ENCODE assay signal across 8 cellular contexts in genomic region chr6:32177788-32178546, GRCh38. TPM values are rescaled to one million over a fixed set of nuclear protein-coding genes. Genes with fewer than 3 reads are reported as not detected.
A peak's percentile ranks its signal among the peaks of the same experiment; 100 is the strongest.
DNase-seq lines count a peak whose midpoint lies in the region; ATAC-seq and TF ChIP-seq lines count a peak whose summit lies in the region.

TSS of gene RNF5 (plus strand) at chr6:32178405. CDS start at chr6:32178512, 107 bp downstream.

- H3K36me3 Mint-ChIP-seq in activated B cell treated with CpG ODN at 0.5 μM for 24 hours (ENCODE audit: low read depth) = peaks cover 48% of the 10 kb centered on the region
- peaks cover 4 to 10% (median 6%) of the 10 kb centered on the region in 3 donors for H3K36me3 Mint-ChIP-seq in immature natural killer cell

- no peak for TF ChIP-seq CTCF in AG04449 (IDR thresholded peaks at IDR 0.05; ENCODE audit: insufficient read depth, low read length, missing control alignments)
- TF ChIP-seq CTCF in activated B cell treated with CpG ODN at 0.5 μM for 24 hours (IDR thresholded peaks at IDR 0.05) = no peak
- TF ChIP-seq CTCF in spleen (IDR thresholded peaks at IDR 0.05 in 8 of 11, conservative IDR thresholded peaks at IDR 0.05 in 3 of 11) = no peak

- 0 to 1% (median 1%) methylated on average over 33 of the region's 33 CpGs for WGBS in spleen, 5 donors

- peaks cover 33 to 90% (median 63%) of the 10 kb centered on the region in 6 donors for H3K4me1 ChIP-seq in spleen

- H3K4me1 Mint-ChIP-seq in activated B cell treated with CpG ODN at 0.5 μM for 24 hours (peaks cover 54% of the 10 kb centered on the region), immature natural killer cell (peaks cover 66 to 67% of the 10 kb centered on the region in 2 donors)

- ATAC-seq in GM18907 (IDR thresholded peaks at IDR 0.05; ENCODE audit: unreplicated experiment) = peak; percentile 79
- ATAC-seq in HG03175 (IDR thresholded peaks at IDR 0.05; ENCODE audit: unreplicated experiment) = peak; percentile 81
- peak; percentile 82 for ATAC-seq in activated B cell treated with CpG ODN at 0.5 μM for 24 hours (ENCODE audit: low read depth)

- CTCF ChIA-PET in AG04449 (lab: Yijun Ruan, JAX) = interaction anchor here (1.3 to 2.1 kb wide), 3 partner anchors 15 to 60 kb away, joined by 4 to 6 read pairs (median 5); partner anchors contain the start of gene GPSM3
- CTCF ChIA-PET in activated B cell treated with CpG ODN at 0.5 μM for 24 hours (lab: Charles Lee) = interaction anchor here (1.4 kb wide), 1 partner anchor 59 kb away, joined by 4 read pairs; no protein-coding TSS in a partner anchor

- peak in 1 of 3 donors; percentile 38 for TF ChIP-seq POLR2A in spleen (IDR thresholded peaks at IDR 0.05)

- H3K27me3 Mint-ChIP-seq in activated B cell treated with CpG ODN at 0.5 μM for 24 hours = no peaks in the 10 kb centered on the region
- peaks cover 8 to 11% (median 9%) of the 10 kb centered on the region in 3 donors for H3K27me3 Mint-ChIP-seq in immature natural killer cell (ENCODE audit: low read depth in 3 of 3)

- H3K27ac Mint-ChIP-seq in activated B cell treated with CpG ODN at 0.5 μM for 24 hours = peak within 1 kb of the TSS; percentile 99
- H3K27ac Mint-ChIP-seq in immature natural killer cell = peak within 1 kb of the TSS; percentile 94 to 100 (median 98)

- peak within 1 kb of the TSS; percentile 97 for H3K4me3 ChIP-seq in AG04449 (ENCODE audit: low read depth, low read length)
- peak within 1 kb of the TSS; percentile 43 to 87 (median 62) for H3K4me3 ChIP-seq in spleen

- H3K9me3 Mint-ChIP-seq in activated B cell treated with CpG ODN at 0.5 μM for 24 hours = no peaks in the 10 kb centered on the region
- no peaks in the 10 kb centered on the region for H3K9me3 Mint-ChIP-seq in immature natural killer cell

- intact Hi-C loops in activated B cell treated with CpG ODN at 0.5 μM for 24 hours (cut with micrococcal nuclease) = loop anchor here (1.0 to 10.0 kb wide), 8 partner anchors 12 to 1561 kb away; partner anchors contain the start of genes C6orf47, CSNK2B, FKBPL and GPANK1
- intact Hi-C loops in spleen (cut with DNase I; ENCODE audit: low total_unique reads) = no loop called here

- DNase-seq in AG04449 (ENCODE audit: low read depth, low spot score) = peak; percentile 100
- peak; percentile 100 for DNase-seq in NCI-H226
- DNase-seq in activated B cell treated with CpG ODN at 0.5 μM for 24 hours = peak; percentile 63
- DNase-seq in caudate nucleus (lab: John Stamatoyannopoulos, UW) = peak; percentile 60 to 100 (median 97)
- peak; percentile 97 to 98 (median 98) for DNase-seq in immature natural killer cell
- peak; percentile 94 for DNase-seq in spleen

- H3K27me3 ChIP-seq in spleen (replicated peaks in 1 of 7) = no peaks in the 10 kb centered on the region

- peaks cover 0 to 36% (median 30%) of the 10 kb centered on the region in 6 donors for H3K36me3 ChIP-seq in spleen

- POLR2A ChIA-PET in AG04449 (lab: Yijun Ruan, JAX) (interaction anchor here (0.9 to 2.4 kb wide), 5 partner anchors 17 to 794 kb away, joined by 4 to 8 read pairs (median 7); partner anchors contain the start of genes ATF6B and FKBPL), activated B cell treated with CpG ODN at 0.5 μM for 24 hours (lab: Charles Lee) (interaction anchor here (0.6 to 5.0 kb wide), 9 partner anchors 13 to 1232 kb away, joined by 3 to 102 read pairs (median 8); partner anchors contain the start of genes ATF6B, FKBPL, GPSM3 and PBX2)

- peak within 1 kb of the TSS; percentile 96 for H3K4me3 Mint-ChIP-seq in activated B cell treated with CpG ODN at 0.5 μM for 24 hours
- peak within 1 kb of the TSS; percentile 85 to 99 (median 91) for H3K4me3 Mint-ChIP-seq in immature natural killer cell

- H3K27ac ChIP-seq in caudate nucleus (ENCODE audit: low read depth, low read length) (peak within 1 kb of the TSS; percentile 99), spleen (peak within 1 kb of the TSS; percentile 92 to 98 (median 95))

- H3K9me3 ChIP-seq in spleen = no peaks in the 10 kb centered on the region

RNA-seq across cellular contexts. Expression of gene RNF5, which starts in this region (rescaled TPM):
- total RNA-seq in activated B cell treated with CpG ODN at 0.5 μM for 24 hours (39.7 and 41.8 TPM in 2 replicates), spleen (10 to 100 TPM; 36.0 to 70.3 (median 46.0) TPM)
- polyA plus RNA-seq in immature natural killer cell (100 to 1,000 TPM; 126 to 190 (median 165) TPM), spleen (10 to 100 TPM; 52.2 to 77.8 (median 69.9) TPM)

Comparison
In these comparisons a context has a peak if more than half of its experiments do, and no peak if none do; other contexts are left out.
1. Peak in every context shown above with its lines: DNase-seq, ATAC-seq, H3K4me3 ChIP-seq and H3K27ac ChIP-seq.